ENCODE assay signal across 11 cellular contexts in the genomic region with DNA sequence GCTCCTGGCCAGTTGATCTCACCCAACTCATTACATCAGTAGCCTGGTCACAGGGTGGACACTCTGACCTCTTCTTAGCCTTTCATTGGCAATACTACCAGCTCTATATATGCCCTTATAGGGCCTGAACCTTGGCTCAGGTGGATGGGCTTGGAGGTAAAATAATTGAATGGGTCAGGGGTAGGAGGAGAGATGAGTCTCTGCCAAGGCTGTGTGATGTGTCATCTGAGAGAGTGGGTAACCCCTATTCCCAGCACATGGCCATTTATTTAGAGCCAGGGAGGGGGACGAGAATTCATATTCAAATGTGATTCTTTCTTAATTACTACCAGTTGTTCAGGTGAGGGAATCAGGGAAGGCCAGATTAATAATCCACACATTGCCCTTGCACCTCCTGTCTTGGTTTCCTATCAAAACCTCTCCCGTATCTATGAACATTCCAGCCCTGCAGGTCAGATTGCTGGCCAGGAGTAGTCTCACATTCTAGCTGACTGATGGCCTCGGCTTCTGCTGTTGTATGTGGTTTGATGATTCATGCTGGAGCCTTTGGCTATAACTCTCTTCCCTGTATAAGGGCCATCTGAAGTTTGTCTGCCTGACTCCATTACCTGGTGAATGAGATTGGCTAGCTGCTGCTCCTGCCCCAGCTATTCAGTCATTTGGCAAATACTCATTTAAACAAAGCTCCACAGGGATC. TPM values are rescaled to one million over a fixed set of nuclear protein-coding genes. Genes with fewer than 3 reads are reported as not detected.
DNase-seq lines count a peak whose midpoint lies in the region; ATAC-seq, FAIRE-seq and TF ChIP-seq lines count a peak whose summit lies in the region.
"Had no signal": no experiment of that assay in that cellular context is flagged by ENCODE, and none has a peak within 500 bp of the region (broad histone marks: within the 10 kb centered on the region; RNA-seq: fewer than 3 reads in every experiment).

No MANE protein-coding gene starts in this region.

- peak; percentile 96 for FAIRE-seq in keratinocyte (lab: Jason Lieb, UNC)
- FAIRE-seq: D721Med had no signal

- no peak overlapping the region for H2AFZ ChIP-seq in keratinocyte (ENCODE audit: control insufficient read depth, low read length)

- H4K20me1 ChIP-seq in keratinocyte (ENCODE audit: control insufficient read depth, extremely low read depth, insufficient read depth, low read length): peaks cover 3% of the 10 kb centered on the region

- no peaks in the 10 kb centered on the region for H3K9me3 ChIP-seq in keratinocyte (ENCODE audit: control insufficient read depth, low read depth, low read length)

- H3K4me3 ChIP-seq in keratinocyte (ENCODE audit: control insufficient read depth in 2 of 3, extremely low read depth in 1 of 3, insufficient read depth in 2 of 3, low read depth in 1 of 3, low read length in 3 of 3): no peak overlapping the region

- peaks cover 6 to 11% of the 10 kb centered on the region in 2 experiments for H3K36me3 ChIP-seq in keratinocyte (ENCODE audit: control insufficient read depth in 2 of 2, extremely low read depth in 1 of 2, insufficient read depth in 2 of 2, low read length in 2 of 2)

- H3K27ac ChIP-seq in keratinocyte (ENCODE audit: control insufficient read depth, insufficient read depth, low read length): no peak overlapping the region

- H3K79me2 ChIP-seq in keratinocyte (ENCODE audit: control insufficient read depth, insufficient read depth, low read length): no peaks in the 10 kb centered on the region

- dilution Hi-C loops in keratinocyte (cut with MboI; ENCODE audit: extremely low pct_ligation_motif_present, low sequenced_read_pairs): no loop called here

- H3K27me3 ChIP-seq in keratinocyte (ENCODE audit: control insufficient read depth, extremely low read depth, insufficient read depth, low read length): no peaks in the 10 kb centered on the region

- ATAC-seq in GM18873 (IDR thresholded peaks at IDR 0.05; ENCODE audit: low FRiP score, unreplicated experiment) (no peak), GM18861 (IDR thresholded peaks at IDR 0.05; ENCODE audit: unreplicated experiment) (no peak)

- DNase-seq in AG08396 (ENCODE audit: low spot score): peak; percentile 84
- peak; percentile 87 for DNase-seq in HT1080 (ENCODE audit: low read depth)
- DNase-seq in amniotic epithelial cell (ENCODE audit: low read depth): peak; percentile 94
- peak; percentile 26 for DNase-seq in keratinocyte (ENCODE audit: low read depth, low spot score)
- DNase-seq in NCI-H748 treated with DMSO at 0.1 percent for 48 hours (lab: John Stamatoyannopoulos, UW): no peak
- DNase-seq in Ammon's horn (ENCODE audit: low spot score): no peak

- no peak overlapping the region for H3K9ac ChIP-seq in keratinocyte (ENCODE audit: control insufficient read depth, extremely low read depth, insufficient read depth, low read length)

- no peak for TF ChIP-seq CTCF in keratinocyte (optimal IDR thresholded peaks at IDR 0.05 in 1 of 3, IDR thresholded peaks at IDR 0.05 in 1 of 3, conservative IDR thresholded peaks at IDR 0.05 in 1 of 3; ENCODE audit: extremely low read depth in 1 of 3, insufficient read depth in 2 of 3, low read length in 3 of 3)

- no peaks in the 10 kb centered on the region for H3K9me1 ChIP-seq in keratinocyte (ENCODE audit: control insufficient read depth, extremely low read depth, insufficient read depth, low read length)

- H3K4me2 ChIP-seq in keratinocyte (ENCODE audit: control insufficient read depth, extremely low read depth, insufficient read depth, low read depth, low read length): peak overlapping the region; percentile 38

- H3K4me1 ChIP-seq in keratinocyte (ENCODE audit: control insufficient read depth, extremely low read depth, insufficient read depth, low read length): peaks cover 13% of the 10 kb centered on the region

RNA-seq across cellular contexts. Expression of gene C20orf173, which starts 13.4 kb away (rescaled TPM):
- not detected in 2 replicates for total RNA-seq in HT1080 (2014; rRNA removed; shearing (Covaris generic))
- not detected in 2 replicates for polyA plus RNA-seq in HT1080 (2015; cell fraction: cytosol; rRNA removed)
- polyA plus RNA-seq in HT1080 (2015; cell fraction: nucleus; rRNA removed): not detected in 2 replicates
- polyA plus RNA-seq in keratinocyte: not detected in 3 replicates
- not detected for polyA plus RNA-seq in keratinocyte (2011; ENCODE audit: low read depth)
- polyA plus RNA-seq in keratinocyte (2011; cell fraction: cytosol; rRNA removed): not detected in 2 replicates
- polyA plus RNA-seq in keratinocyte (2011; cell fraction: nucleus; rRNA removed): not detected in 2 replicates
- not detected in 2 replicates for polyA plus RNA-seq in keratinocyte (2012; ENCODE audit: low replicate concordance)
- polyA minus RNA-seq in keratinocyte: not detected in 3 replicates
- polyA minus RNA-seq in keratinocyte (2011; cell fraction: cytosol; rRNA and poly(A)+ RNA removed): not detected
- not detected in 2 replicates for polyA minus RNA-seq in keratinocyte (2011; cell fraction: nucleus; rRNA and poly(A)+ RNA removed)
- total RNA-seq: NCI-H460, pulmonary artery endothelial cell had no signal

RNA-seq across cellular contexts. Expression of gene ERGIC3, which starts 25.8 kb away (rescaled TPM):
- total RNA-seq in HT1080 (2014; rRNA removed; shearing (Covaris generic)): 167 and 169 TPM in 2 replicates
- 192 and 223 TPM in 2 replicates for polyA plus RNA-seq in HT1080 (2015; cell fraction: cytosol; rRNA removed)
- 185 and 196 TPM in 2 replicates for polyA plus RNA-seq in HT1080 (2015; cell fraction: nucleus; rRNA removed)
- polyA plus RNA-seq in keratinocyte: 201 to 259 TPM (median 242 TPM) in 3 replicates
- 380 TPM for polyA plus RNA-seq in keratinocyte (2011; ENCODE audit: low read depth)
- 195 and 248 TPM in 2 replicates for polyA plus RNA-seq in keratinocyte (2011; cell fraction: cytosol; rRNA removed)
- polyA plus RNA-seq in keratinocyte (2011; cell fraction: nucleus; rRNA removed): 208 and 217 TPM in 2 replicates
- 207 and 212 TPM in 2 replicates for polyA plus RNA-seq in keratinocyte (2012; ENCODE audit: low replicate concordance)
- 172 to 246 TPM (median 202 TPM) in 3 replicates for polyA minus RNA-seq in keratinocyte
- polyA minus RNA-seq in keratinocyte (2011; cell fraction: cytosol; rRNA and poly(A)+ RNA removed): 117 TPM
- polyA minus RNA-seq in keratinocyte (2011; cell fraction: nucleus; rRNA and poly(A)+ RNA removed): 60.2 and 66.2 TPM in 2 replicates

Comparison
In these comparisons a context has a peak if more than half of its experiments do, and no peak if none do; other contexts are left out.
1. DNase-seq: peak in AG08396 (single experiment), HT1080 (single experiment), amniotic epithelial cell (single experiment) and keratinocyte (single experiment); none in NCI-H748 treated with DMSO at 0.1 percent for 48 hours (single experiment) and Ammon's horn (single experiment).